Comparison of ENCODE assay signal across 11 cellular contexts in genomic region chr4:304516-304915, GRCh38. TPM values are rescaled to one million over a fixed set of nuclear protein-coding genes. Genes with fewer than 3 reads are reported as not detected.
DNase-seq lines count a peak whose midpoint lies in the region; ATAC-seq, FAIRE-seq and TF ChIP-seq lines count a peak whose summit lies in the region.
"Not testable (repeated sequence)": the region's sequence is repeated elsewhere in the genome, so short reads cannot be mapped to it uniquely, and the experiment has no call there.
"Had no signal": no experiment of that assay in that cellular context is flagged by ENCODE, and none has a peak within 500 bp of the region (broad histone marks: within the 10 kb centered on the region; RNA-seq: fewer than 3 reads in every experiment).

No MANE protein-coding gene starts in this region.

- DNase-seq in AG09309 (ENCODE audit: low read depth); IMR-90; endothelial cell of umbilical vein (ENCODE audit: low read depth, low spot score); cardiac muscle cell (ENCODE audit: low read depth in 1 of 2, low spot score in 1 of 2); neuronal stem cell (ENCODE audit: low spot score): not testable (repeated sequence)
- DNase-seq in left kidney (ENCODE audit: low read depth, low spot score) = peak; percentile 32

- H2BK15ac ChIP-seq in IMR-90 (ENCODE audit: low read depth, low read length); neuronal stem cell (ENCODE audit: low read length): not testable (repeated sequence)

- not testable (repeated sequence) for H3K56ac ChIP-seq in IMR-90 (ENCODE audit: extremely low read depth, insufficient read depth, low read length)

- not testable (repeated sequence) for TF ChIP-seq RAD21 in IMR-90 (IDR thresholded peaks at IDR 0.05; ENCODE audit: low read length)

- H3K36me3 ChIP-seq in IMR-90 (ENCODE audit: control insufficient read depth, insufficient read depth, low read length); endothelial cell of umbilical vein (ENCODE audit: control insufficient read depth in 2 of 2, extremely low read depth in 1 of 2, insufficient read depth in 2 of 2, low read length in 2 of 2); cardiac muscle cell; neuronal stem cell (replicated peaks in 1 of 2; ENCODE audit: control insufficient read depth in 2 of 2, insufficient read depth in 2 of 2, low read length in 2 of 2); stomach smooth muscle (ENCODE audit: control insufficient read depth in 2 of 2, insufficient read depth in 2 of 2, low read length in 2 of 2): not testable (repeated sequence)

- H3K4me2 ChIP-seq in IMR-90 (ENCODE audit: low read depth, low read length) = not testable (repeated sequence)
- H3K4me2 ChIP-seq in endothelial cell of umbilical vein (ENCODE audit: insufficient read depth, low read length) (peak overlapping the region; percentile 9), neuronal stem cell (ENCODE audit: insufficient read depth, low read length, poor library complexity, severe bottlenecking) (peak overlapping the region; percentile 76)

- intact Hi-C loops in IMR-90 (cut with micrococcal nuclease) = not testable (repeated sequence)
- intact Hi-C loops in endothelial cell of umbilical vein (cut with micrococcal nuclease) = loop anchor here (2.0 kb wide), 1 partner anchor 32 kb away; the partner anchor contains the start of gene ZNF141

- not testable (repeated sequence) for H2AFZ ChIP-seq in IMR-90 (replicated peaks; ENCODE audit: low read length, poor library complexity); endothelial cell of umbilical vein (ENCODE audit: low read depth, low read length)
- peak overlapping the region; percentile 95 for H2AFZ ChIP-seq in neuronal stem cell (ENCODE audit: low read length)

- not testable (repeated sequence) for H4K20me1 ChIP-seq in IMR-90 (ENCODE audit: insufficient read depth, low read length); endothelial cell of umbilical vein (replicated peaks; ENCODE audit: control insufficient read depth, extremely low read depth, insufficient read depth, low read length)

- not testable (repeated sequence) for H4K5ac ChIP-seq in IMR-90 (ENCODE audit: low read depth, low read length)

- H3K23ac ChIP-seq in IMR-90 (ENCODE audit: low read depth, low read length); neuronal stem cell (ENCODE audit: low read depth, low read length, poor library complexity): not testable (repeated sequence)

- not testable (repeated sequence) for H3K27ac Mint-ChIP-seq in brain

- H3K4me3 Mint-ChIP-seq in brain = peak overlapping the region; percentile 83 to 92 (median 88)

- H2AK5ac ChIP-seq in IMR-90 (ENCODE audit: low read depth, low read length); neuronal stem cell (ENCODE audit: low read depth, low read length): not testable (repeated sequence)

- H3K9me3 ChIP-seq in IMR-90 (ENCODE audit: control insufficient read depth, insufficient read depth, low read length) (peaks cover 27% of the 10 kb centered on the region), neuronal stem cell (replicated peaks in 1 of 2; ENCODE audit: control insufficient read depth in 2 of 2, insufficient read depth in 1 of 2, low read depth in 1 of 2, low read length in 2 of 2) (peaks cover 4 to 31% of the 10 kb centered on the region in 2 donors)
- H3K9me3 ChIP-seq in endothelial cell of umbilical vein (replicated peaks; ENCODE audit: control insufficient read depth, insufficient read depth, low read length); cardiac muscle cell (ENCODE audit: low read depth); stomach smooth muscle (ENCODE audit: control insufficient read depth in 2 of 2, low read length in 2 of 2): not testable (repeated sequence)

- not testable (repeated sequence) for H3K9ac ChIP-seq in IMR-90 (ENCODE audit: low read depth, low read length); endothelial cell of umbilical vein (replicated peaks; ENCODE audit: extremely low read depth, insufficient read depth, low read length); stomach smooth muscle (ENCODE audit: low read length in 2 of 2)
- peak overlapping the region; percentile 87 for H3K9ac ChIP-seq in neuronal stem cell (ENCODE audit: low read depth, low read length, poor library complexity)

- H3K4me1 ChIP-seq in IMR-90 (ENCODE audit: control insufficient read depth, insufficient read depth, low read length); endothelial cell of umbilical vein (ENCODE audit: control insufficient read depth, extremely low read depth, insufficient read depth, low read length); cardiac muscle cell (ENCODE audit: low read depth); neuronal stem cell (ENCODE audit: control insufficient read depth in 2 of 2, insufficient read depth in 1 of 2, low read depth in 1 of 2, low read length in 2 of 2); stomach smooth muscle (ENCODE audit: control insufficient read depth, insufficient read depth, low read length): not testable (repeated sequence)

- H3K27me3 ChIP-seq in IMR-90 (ENCODE audit: control insufficient read depth, insufficient read depth, low read length); endothelial cell of umbilical vein (ENCODE audit: control insufficient read depth in 2 of 2, insufficient read depth in 2 of 2, low read length in 2 of 2); cardiac muscle cell; neuronal stem cell (ENCODE audit: control insufficient read depth in 3 of 3, insufficient read depth in 3 of 3, low read depth in 1 of 3, low read length in 3 of 3); stomach smooth muscle (ENCODE audit: control insufficient read depth in 1 of 2, insufficient read depth in 2 of 2, low read length in 2 of 2): not testable (repeated sequence)

- not testable (repeated sequence) for BruUV-seq in IMR-90 (replicated peaks; lab: Mats Ljungman, UMichigan); endothelial cell of umbilical vein (replicated peaks; lab: Mats Ljungman, UMichigan)

- H2AK9ac ChIP-seq in IMR-90 (replicated peaks; ENCODE audit: low read depth, low read length, poor library complexity) = not testable (repeated sequence)

- H3K18ac ChIP-seq in IMR-90 (ENCODE audit: low read depth, low read length); neuronal stem cell (ENCODE audit: low read length): not testable (repeated sequence)

- not testable (repeated sequence) for H3K4me1 Mint-ChIP-seq in brain

- dilution Hi-C loops in IMR-90 (cut with HindIII; ENCODE audit: low sequenced_read_pairs, unreplicated experiment); endothelial cell of umbilical vein (cut with MboI; ENCODE audit: extremely low pct_ligation_motif_present, low sequenced_read_pairs): not testable (repeated sequence)

- H3K79me1 ChIP-seq in IMR-90 (ENCODE audit: low read depth in 1 of 2, low read length in 2 of 2); neuronal stem cell (ENCODE audit: low read depth, low read length): not testable (repeated sequence)

- H3K14ac ChIP-seq in IMR-90 (replicated peaks; ENCODE audit: low read depth, low read length) = not testable (repeated sequence)
- H3K14ac ChIP-seq in neuronal stem cell (ENCODE audit: low read length) = peak overlapping the region; percentile 94

- not testable (repeated sequence) for H3K27ac ChIP-seq in IMR-90 (ENCODE audit: insufficient read depth, low read length); endothelial cell of umbilical vein (ENCODE audit: insufficient read depth, low read depth, low read length); cardiac muscle cell; neuronal stem cell (replicated peaks; ENCODE audit: low read length); stomach smooth muscle (ENCODE audit: low read length)

- H3K79me2 ChIP-seq in endothelial cell of umbilical vein (ENCODE audit: control insufficient read depth, insufficient read depth, low read length) = not testable (repeated sequence)

- H3K4ac ChIP-seq in IMR-90 (ENCODE audit: low read depth, low read length); neuronal stem cell (ENCODE audit: low read length): not testable (repeated sequence)

- H3K9me3 Mint-ChIP-seq in brain = peaks cover 18 to 47% (median 32%) of the 10 kb centered on the region in 5 experiments

- H2BK12ac ChIP-seq in neuronal stem cell (ENCODE audit: low read length) = not testable (repeated sequence)

- WGBS in IMR-90 (ENCODE audit: extremely low coverage in 2 of 2, insufficient read length in 1 of 2), 2 experiments = 0% methylated on average over 2 of the region's 20 CpGs; no CpG with 5 or more reads in 1 of the 2 experiments
- WGBS in neuronal stem cell (ENCODE audit: extremely low coverage in 2 of 2, insufficient read length in 2 of 2, insufficient replicate concordance in 1 of 2), 2 donors = no CpG with 5 or more reads among the region's 20 CpGs

- not testable (repeated sequence) for H2BK20ac ChIP-seq in IMR-90 (ENCODE audit: low read depth, low read length)

- in situ Hi-C loops in IMR-90 (cut with MboI; ENCODE audit: low sequenced_read_pairs) = not testable (repeated sequence)

- not testable (repeated sequence) for FAIRE-seq in endothelial cell of umbilical vein (lab: Jason Lieb, UNC)

- POLR2A ChIA-PET in IMR-90 (lab: Charles Lee; ENCODE audit: unreplicated experiment); endothelial cell of umbilical vein (lab: Charles Lee): not testable (repeated sequence)

- not testable (repeated sequence) for H4K8ac ChIP-seq in IMR-90 (ENCODE audit: low read depth in 2 of 2, low read length in 2 of 2); neuronal stem cell (ENCODE audit: low read depth, low read length)

- H3K4me3 ChIP-seq in AG09309 (ENCODE audit: control insufficient read depth, low read depth, low read length) = peak overlapping the region; percentile 46
- H3K4me3 ChIP-seq in IMR-90 (ENCODE audit: insufficient read depth, low read depth, low read length) = peak overlapping the region; percentile 49; the same call in 1 of the 2 replicates
- peak overlapping the region in 2 of 3 experiments; percentile 14 to 36 for H3K4me3 ChIP-seq in endothelial cell of umbilical vein (replicated peaks in 1 of 3; ENCODE audit: insufficient read depth in 1 of 3, low read depth in 1 of 3, low read length in 3 of 3)
- H3K4me3 ChIP-seq in cardiac muscle cell = peak overlapping the region; percentile 42
- H3K4me3 ChIP-seq in neuronal stem cell (ENCODE audit: low read length in 2 of 2) = peak overlapping the region; percentile 63 to 92
- H3K4me3 ChIP-seq in stomach smooth muscle (ENCODE audit: low read length in 2 of 2) = peak overlapping the region; percentile 70 to 73

- H4K91ac ChIP-seq in IMR-90 (ENCODE audit: insufficient read depth, low read depth, low read length); neuronal stem cell (ENCODE audit: low read depth, low read length, poor library complexity): not testable (repeated sequence)

- H3K27me3 Mint-ChIP-seq in brain = peaks cover 12% of the 10 kb centered on the region

- H3K9me1 ChIP-seq in IMR-90 (ENCODE audit: insufficient read depth, low read length); endothelial cell of umbilical vein (replicated peaks; ENCODE audit: control insufficient read depth, extremely low read depth, insufficient read depth, low read length): not testable (repeated sequence)

- CTCF ChIA-PET in IMR-90 (lab: Yijun Ruan, JAX) = not testable (repeated sequence)
- CTCF ChIA-PET in endothelial cell of umbilical vein (lab: Charles Lee) = interaction anchor here (1.1 kb wide), 1 partner anchor 26 kb away, joined by 3 read pairs; no protein-coding TSS in a partner anchor

- ATAC-seq in IMR-90 (ENCODE audit: low read depth) = not testable (repeated sequence)

- H3K36me3 Mint-ChIP-seq in brain = peaks cover 28% of the 10 kb centered on the region

- not testable (repeated sequence) for H2BK120ac ChIP-seq in IMR-90 (ENCODE audit: low read depth, low read length); neuronal stem cell (ENCODE audit: low read depth, low read length)

- not testable (repeated sequence) for H2BK5ac ChIP-seq in IMR-90 (ENCODE audit: low read depth, low read length, poor library complexity, severe bottlenecking); neuronal stem cell (ENCODE audit: low read length)

- not testable (repeated sequence) for TF ChIP-seq POLR2A in IMR-90 (IDR thresholded peaks at IDR 0.05; ENCODE audit: low read depth, low read length); endothelial cell of umbilical vein (IDR thresholded peaks at IDR 0.05; ENCODE audit: low read depth, low read length)

- TF ChIP-seq CTCF in AG09309 (IDR thresholded peaks at IDR 0.05; ENCODE audit: control insufficient read depth, insufficient read depth, low read depth, low read length, missing control alignments); IMR-90 (conservative IDR thresholded peaks at IDR 0.05; ENCODE audit: low read depth, low read length); brain (conservative IDR thresholded peaks at IDR 0.05); endothelial cell of umbilical vein (IDR thresholded peaks at IDR 0.05; ENCODE audit: extremely low read depth in 1 of 2, insufficient read depth in 1 of 2, low read depth in 1 of 2, low read length in 2 of 2); cardiac muscle cell (IDR thresholded peaks at IDR 0.05; ENCODE audit: low read depth, low read length): not testable (repeated sequence)

RNA-seq across cellular contexts. Expression of gene ZNF732, which starts 0.8 kb away (rescaled TPM):
- total RNA-seq in IMR-90 (2012; rRNA removed) = under 0.01 TPM in 2 replicates
- not detected in 2 replicates for polyA plus RNA-seq in IMR-90 (2012; rRNA removed)
- polyA plus RNA-seq in IMR-90 (2012; cell fraction: cytosol; rRNA removed) = not detected in 2 replicates
- 0.05 TPM in 1 of 2 replicates, not detected in the other for polyA plus RNA-seq in IMR-90 (2012; cell fraction: nucleus; rRNA removed; ENCODE audit: low replicate concordance)
- polyA plus RNA-seq in brain (ENCODE audit: insufficient read depth, low read depth, low replicate concordance) = not detected
- 1.3 and 3.1 TPM in 2 replicates for total RNA-seq in endothelial cell of umbilical vein
- 0.03 and 0.04 TPM in 2 replicates for polyA plus RNA-seq in endothelial cell of umbilical vein
- 0.13 TPM in 2 replicates for polyA plus RNA-seq in endothelial cell of umbilical vein (2011; cell fraction: cytosol; rRNA removed)
- 0.39 and 0.88 TPM in 2 replicates for polyA plus RNA-seq in endothelial cell of umbilical vein (2011; cell fraction: nucleus; rRNA removed)
- polyA plus RNA-seq in endothelial cell of umbilical vein (2012) = not detected in 2 replicates
- polyA minus RNA-seq in endothelial cell of umbilical vein = 0.13 and 0.44 TPM in 2 replicates
- polyA minus RNA-seq in endothelial cell of umbilical vein (2011; cell fraction: cytosol; rRNA and poly(A)+ RNA removed) = not detected
- 0.63 and 1.4 TPM in 2 replicates for polyA minus RNA-seq in endothelial cell of umbilical vein (2011; cell fraction: nucleus; rRNA and poly(A)+ RNA removed)
- 1.7 and 2.2 TPM in 2 replicates for total RNA-seq in cardiac muscle cell
- 0.10 and 0.81 TPM in 2 replicates for polyA plus RNA-seq in cardiac muscle cell
- polyA plus RNA-seq in neuronal stem cell (2013, experiment 1 of 2) = 4.4 TPM
- 5.1 TPM for polyA plus RNA-seq in neuronal stem cell (2013, experiment 2 of 2)
- total RNA-seq: activated naive CD8-positive, alpha-beta T cell treated with anti-CD3 and anti-CD28 coated beads, Interleukin-2, amount 10 ng/mL, durations not matched to agents 7 days and 5 days; left ventricle myocardium superior; RPMI7951 had no signal

RNA-seq across cellular contexts. Expression of gene ZNF141, which starts 33.1 kb away (rescaled TPM):
- total RNA-seq in IMR-90 (2012; rRNA removed) = 4.7 and 7.8 TPM in 2 replicates
- 0.86 and 1.8 TPM in 2 replicates for polyA plus RNA-seq in IMR-90 (2012; rRNA removed)
- 0.20 and 0.53 TPM in 2 replicates for polyA plus RNA-seq in IMR-90 (2012; cell fraction: cytosol; rRNA removed)
- polyA plus RNA-seq in IMR-90 (2012; cell fraction: nucleus; rRNA removed; ENCODE audit: low replicate concordance) = 0.73 and 9.6 TPM in 2 replicates
- 2.3 TPM for polyA plus RNA-seq in brain (ENCODE audit: insufficient read depth, low read depth, low replicate concordance)
- total RNA-seq in endothelial cell of umbilical vein = 9.8 and 11.4 TPM in 2 replicates
- 2.0 and 2.2 TPM in 2 replicates for polyA plus RNA-seq in endothelial cell of umbilical vein
- polyA plus RNA-seq in endothelial cell of umbilical vein (2011; cell fraction: cytosol; rRNA removed) = 1.7 and 1.8 TPM in 2 replicates
- polyA plus RNA-seq in endothelial cell of umbilical vein (2011; cell fraction: nucleus; rRNA removed) = 12.1 and 16.6 TPM in 2 replicates
- polyA plus RNA-seq in endothelial cell of umbilical vein (2012) = 2.3 and 2.4 TPM in 2 replicates
- 4.6 TPM in 2 replicates for polyA minus RNA-seq in endothelial cell of umbilical vein
- polyA minus RNA-seq in endothelial cell of umbilical vein (2011; cell fraction: cytosol; rRNA and poly(A)+ RNA removed) = not detected
- polyA minus RNA-seq in endothelial cell of umbilical vein (2011; cell fraction: nucleus; rRNA and poly(A)+ RNA removed) = 14.4 and 17.9 TPM in 2 replicates
- total RNA-seq in cardiac muscle cell = 19.6 and 29.7 TPM in 2 replicates
- polyA plus RNA-seq in cardiac muscle cell = 10.9 and 14.2 TPM in 2 replicates
- polyA plus RNA-seq in neuronal stem cell (2013, experiment 1 of 2) = 16.1 TPM
- polyA plus RNA-seq in neuronal stem cell (2013, experiment 2 of 2) = 17.9 TPM

Comparison
In these comparisons a context has a peak if more than half of its experiments do, and no peak if none do; other contexts are left out.
1. H3K4me3 ChIP-seq: peak in every context shown above with its lines; median percentile 78 in neuronal stem cell; 72 in stomach smooth muscle; 49 in IMR-90; 46 in AG09309; 42 in cardiac muscle cell; 25 in endothelial cell of umbilical vein.